1 cellular context compared by ENCODE assay signal in genomic region chr7:101911800-101912705, GRCh38.
TF ChIP-seq lines count a peak whose summit lies in the region.

No MANE protein-coding gene starts in this region.

TF ChIP-seq in K562, 482 proteins besides CTCF, POLR2A, EP300 and RAD21 (continued from another document and continues in another):
- TF ChIP-seq ZBTB5 (IDR thresholded peaks at IDR 0.05) = no peak
- peak; percentile 12; the same call in 1 of the 2 replicates for TF ChIP-seq ARID1B (IDR thresholded peaks at IDR 0.05)
- no peak for TF ChIP-seq ZNF217 (CRISPR knock-in tag; IDR thresholded peaks at IDR 0.05)
- TF ChIP-seq ELK3 (CRISPR knock-in tag; IDR thresholded peaks at IDR 0.05) = no peak
- TF ChIP-seq KLF13 (tag; IDR thresholded peaks at IDR 0.05; ENCODE audit: borderline replicate concordance, low read depth) = no peak
- TF ChIP-seq ZNF395 (CRISPR knock-in tag; IDR thresholded peaks at IDR 0.05) = peak; percentile 62; the same call in 1 of the 2 replicates
- 0 out of 2 replicates have a peak, but pooled peaks have one; percentile 0 for TF ChIP-seq STAT5A (IDR thresholded peaks at IDR 0.05; ENCODE audit: borderline replicate concordance, low read length)
- TF ChIP-seq ZBTB2 (IDR thresholded peaks at IDR 0.05) = no peak
- peak; percentile 77 for TF ChIP-seq JUND (IDR thresholded peaks at IDR 0.05; ENCODE audit: borderline replicate concordance, low read depth, low read length)
- TF ChIP-seq JUND (tag; IDR thresholded peaks at IDR 0.05; ENCODE audit: borderline replicate concordance, low read depth, low read length) = no peak; the same call in 2 of the 3 replicates
- no peak for TF ChIP-seq BCOR (IDR thresholded peaks at IDR 0.05)
- peak; percentile 72; the same call in 1 of the 2 replicates for TF ChIP-seq TEAD2 (tag; IDR thresholded peaks at IDR 0.05)
- TF ChIP-seq RBFOX2 (IDR thresholded peaks at IDR 0.05; ENCODE audit: low read depth, low read length) = 0 out of 2 replicates have a peak, but pooled peaks have one; percentile 5
- no peak for TF ChIP-seq PBX2 (CRISPR knock-in tag; IDR thresholded peaks at IDR 0.05; ENCODE audit: low read depth)
- TF ChIP-seq PBX2 (tag; conservative IDR thresholded peaks at IDR 0.05; ENCODE audit: low read depth) = 0 out of 2 replicates have a peak, but pooled peaks have one; percentile 8
- peak; percentile 86 for TF ChIP-seq IRF9 (tag; IDR thresholded peaks at IDR 0.05)
- 0 out of 2 replicates have a peak, but pooled peaks have one; percentile 19 for TF ChIP-seq JUN (IDR thresholded peaks at IDR 0.05; ENCODE audit: borderline replicate concordance, low read depth, low read length)
- no peak for TF ChIP-seq JUN (CRISPR knock-in tag; IDR thresholded peaks at IDR 0.05; ENCODE audit: borderline replicate concordance)
- TF ChIP-seq ATF7 (IDR thresholded peaks at IDR 0.05) = peak; percentile 59; the same call in 1 of the 2 replicates
- peak; percentile 59 for TF ChIP-seq CXXC5 (CRISPR knock-in tag; IDR thresholded peaks at IDR 0.05)
- TF ChIP-seq ZBTB9 (CRISPR knock-in tag; IDR thresholded peaks at IDR 0.05) = no peak
- no peak; the same call in 1 of the 2 replicates for TF ChIP-seq USF2 (CRISPR knock-in tag; IDR thresholded peaks at IDR 0.05)
- TF ChIP-seq CEBPB (tag; IDR thresholded peaks at IDR 0.05) = peak; percentile 96
- peak; percentile 84 for TF ChIP-seq BHLHE40 (IDR thresholded peaks at IDR 0.05; ENCODE audit: low read length)
- TF ChIP-seq ZNF23 (CRISPR knock-in tag; IDR thresholded peaks at IDR 0.05) = no peak
- no peak for TF ChIP-seq MLX (CRISPR knock-in tag; conservative IDR thresholded peaks at IDR 0.05)
- TF ChIP-seq GATA2 (CRISPR knock-in tag; IDR thresholded peaks at IDR 0.05) = peak; percentile 15; the same call in 1 of the 2 replicates
- TF ChIP-seq FOXJ2 (tag; IDR thresholded peaks at IDR 0.05) = peak; percentile 61; the same call in 1 of the 2 replicates
- TF ChIP-seq HINFP (tag; conservative IDR thresholded peaks at IDR 0.05; ENCODE audit: low read depth) = 0 out of 2 replicates have a peak, but pooled peaks have one; percentile 14
- TF ChIP-seq CEBPG (CRISPR knock-in tag; IDR thresholded peaks at IDR 0.05) = peak; percentile 95
- TF ChIP-seq CEBPG (tag; conservative IDR thresholded peaks at IDR 0.05 in 1 of 2, IDR thresholded peaks at IDR 0.05 in 1 of 2) = peak; percentile 96 to 98
- TF ChIP-seq ADNP (tag; IDR thresholded peaks at IDR 0.05) = no peak
- peak; percentile 59; the same call in 1 of the 2 replicates for TF ChIP-seq SMAD4 (CRISPR knock-in tag; conservative IDR thresholded peaks at IDR 0.05)
- TF ChIP-seq TFAP4 (CRISPR knock-in tag; IDR thresholded peaks at IDR 0.05; ENCODE audit: borderline replicate concordance) = peak; percentile 97
- TF ChIP-seq CBFA2T2 (conservative IDR thresholded peaks at IDR 0.05) = peak; percentile 41
- peak; percentile 40; the same call in 1 of the 2 replicates for TF ChIP-seq TCF3 (CRISPR knock-in tag; IDR thresholded peaks at IDR 0.05)
- peak in 1 of 2 experiments; percentile 53; a peak in 2 of 4 replicates for TF ChIP-seq MAZ (CRISPR knock-in tag; conservative IDR thresholded peaks at IDR 0.05 in 1 of 2, IDR thresholded peaks at IDR 0.05 in 1 of 2)
- TF ChIP-seq DACH1 (IDR thresholded peaks at IDR 0.05; ENCODE audit: partially characterized antibody) = peak; percentile 78
- TF ChIP-seq FOXK2 (conservative IDR thresholded peaks at IDR 0.05 in 1 of 2, IDR thresholded peaks at IDR 0.05 in 1 of 2; ENCODE audit: low read depth in 2 of 2) = peak; percentile 22 to 43; a peak in 2 of 4 replicates
- TF ChIP-seq ATF4 (CRISPR knock-in tag; IDR thresholded peaks at IDR 0.05) = peak; percentile 77
- peak; percentile 66 to 80 for TF ChIP-seq TRIM24 (IDR thresholded peaks at IDR 0.05)
- TF ChIP-seq MNT (conservative IDR thresholded peaks at IDR 0.05) = peak; percentile 73 to 78
- TF ChIP-seq ESRRA (IDR thresholded peaks at IDR 0.05; ENCODE audit: borderline replicate concordance, low read depth) = no peak; the same call in 1 of the 2 replicates
- TF ChIP-seq HCFC1 (IDR thresholded peaks at IDR 0.05; ENCODE audit: low read depth, low read length) = 0 out of 2 replicates have a peak, but pooled peaks have one; percentile 15
- TF ChIP-seq SNRNP70 (optimal IDR thresholded peaks at IDR 0.05; ENCODE audit: low read depth, low read length) = no peak
